Comparison of ENCODE assay signal across 8 cellular contexts in genomic region chr1:20440785-20441200, GRCh38. TPM values are rescaled to one million over a fixed set of nuclear protein-coding genes. Genes with fewer than 3 reads are reported as not detected.
DNase-seq lines count a peak whose midpoint lies in the region; ATAC-seq, FAIRE-seq and TF ChIP-seq lines count a peak whose summit lies in the region.

No MANE protein-coding gene starts in this region.

- WGBS in pancreas, 2 donors = 17 to 29% methylated on average over 6 of the region's 6 CpGs

- TF ChIP-seq CTCF in foreskin keratinocyte (conservative IDR thresholded peaks at IDR 0.05) (no peak), pancreas (IDR thresholded peaks at IDR 0.05) (no peak)

- H3K27me3 Mint-ChIP-seq in activated T-cell treated with anti-CD3 and anti-CD28 coated beads, Interleukin-2, amount 50 U/mL, for 24 hours = peaks cover 4% of the 10 kb centered on the region

- ATAC-seq in foreskin keratinocyte = peak; percentile 39
- ATAC-seq in pancreas = peak in 3 of 4 donors; percentile 55 to 80 (median 78)
- ATAC-seq in HG03280 (IDR thresholded peaks at IDR 0.05; ENCODE audit: unreplicated experiment) = no peak
- no peak for ATAC-seq in GM18505 (IDR thresholded peaks at IDR 0.05; ENCODE audit: unreplicated experiment)
- ATAC-seq in GM19023 (IDR thresholded peaks at IDR 0.05; ENCODE audit: unreplicated experiment) = no peak

- no peaks in the 10 kb centered on the region for H3K9me3 Mint-ChIP-seq in activated T-cell treated with anti-CD3 and anti-CD28 coated beads, Interleukin-2, amount 50 U/mL, for 24 hours

- no peaks in the 10 kb centered on the region for H3K36me3 ChIP-seq in pancreas

- H3K36me3 Mint-ChIP-seq in activated T-cell treated with anti-CD3 and anti-CD28 coated beads, Interleukin-2, amount 50 U/mL, for 24 hours (ENCODE audit: low read depth) = no peaks in the 10 kb centered on the region

- H3K4me3 ChIP-seq in pancreas = no peak overlapping the region

- peak; percentile 49 for DNase-seq in GM19238 (ENCODE audit: insufficient read length, low spot score)
- DNase-seq in NCI-H69 (lab: John Stamatoyannopoulos, UW) = peak; percentile 36
- peak; percentile 52 for DNase-seq in activated T-cell treated with anti-CD3 and anti-CD28 coated beads, Interleukin-2, amount 50 U/mL, for 24 hours
- DNase-seq in foreskin keratinocyte = no peak
- DNase-seq in pancreas = peak in 3 of 6 donors; percentile 18 to 36 (median 28)

- FAIRE-seq in pancreas (lab: Jason Lieb, UNC) = no peak

- no peaks in the 10 kb centered on the region for H3K4me1 Mint-ChIP-seq in activated T-cell treated with anti-CD3 and anti-CD28 coated beads, Interleukin-2, amount 50 U/mL, for 24 hours (ENCODE audit: low read depth)

- peaks cover 9% of the 10 kb centered on the region for H3K27me3 ChIP-seq in foreskin keratinocyte
- no peaks in the 10 kb centered on the region for H3K27me3 ChIP-seq in pancreas

- intact Hi-C loops in pancreas (cut with DNase I) = no loop called here

- H3K9me3 ChIP-seq in pancreas = no peaks in the 10 kb centered on the region

- H3K4me1 ChIP-seq in foreskin keratinocyte (no peaks in the 10 kb centered on the region), pancreas (no peaks in the 10 kb centered on the region)

- no peak overlapping the region for H3K27ac Mint-ChIP-seq in activated T-cell treated with anti-CD3 and anti-CD28 coated beads, Interleukin-2, amount 50 U/mL, for 24 hours

- H3K27ac ChIP-seq in foreskin keratinocyte (no peak overlapping the region), pancreas (no peak overlapping the region)

- no peak overlapping the region for H3K4me3 Mint-ChIP-seq in activated T-cell treated with anti-CD3 and anti-CD28 coated beads, Interleukin-2, amount 50 U/mL, for 24 hours

- no peak for TF ChIP-seq POLR2A in GM18505 (IDR thresholded peaks at IDR 0.05; ENCODE audit: borderline replicate concordance, extremely low read depth, insufficient read depth, insufficient read length)

RNA-seq across cellular contexts. Expression of gene CAMK2N1, which starts 45.2 kb away (rescaled TPM):
- total RNA-seq in foreskin keratinocyte = 57.3 and 76.4 TPM in 2 replicates
- 94.3 and 108 TPM in 2 replicates for polyA plus RNA-seq in foreskin keratinocyte
- 1 to 10 TPM; 3.4 to 9.3 (median 5.5) TPM for total RNA-seq in pancreas
- polyA plus RNA-seq in pancreas = 10 to 100 TPM in 1 of 2 donors, 1 to 10 TPM in 1; 6.8 to 40.7 TPM

Comparison
In these comparisons a context has a peak if more than half of its experiments do, and no peak if none do; other contexts are left out.
1. DNase-seq: peak in GM19238 (single experiment), NCI-H69 (single experiment) and activated T-cell treated with anti-CD3 and anti-CD28 coated beads, Interleukin-2, amount 50 U/mL, for 24 hours (single experiment); none in foreskin keratinocyte (0 of 2).
2. ATAC-seq: peak in foreskin keratinocyte (single experiment) and pancreas (3 of 4); none in HG03280 (single experiment), GM18505 (single experiment) and GM19023 (single experiment).